In the genomic region with DNA sequence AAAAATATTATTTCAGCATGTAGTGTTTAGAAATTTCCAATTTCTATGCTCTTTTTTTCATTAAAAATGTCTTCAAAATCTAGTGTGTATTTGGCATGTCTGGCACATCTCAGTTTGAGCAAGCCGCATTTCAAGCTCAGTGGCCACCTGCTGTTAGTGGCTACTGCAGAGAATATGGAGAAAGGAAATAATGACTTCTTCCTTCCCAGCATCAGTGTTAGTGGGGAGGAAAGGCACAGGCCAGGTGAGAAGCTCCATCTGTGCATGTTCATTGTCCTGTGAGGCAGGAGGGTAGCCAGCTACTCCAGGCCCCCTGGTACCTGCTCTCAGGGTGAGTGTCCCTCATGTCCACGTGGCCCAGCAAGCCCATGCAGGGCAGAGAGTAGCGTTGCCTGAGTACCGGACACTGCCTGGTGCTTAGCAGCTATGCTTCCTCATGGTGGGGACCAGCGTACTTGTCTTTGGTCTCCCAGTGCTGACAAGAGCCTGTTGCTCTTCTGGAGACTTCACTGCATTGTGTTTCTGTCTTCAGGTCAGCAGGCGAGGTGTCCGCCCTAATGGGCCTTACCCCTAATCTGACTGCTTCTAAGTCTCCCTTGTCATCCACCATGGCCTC, we compare ENCODE assay signal across 24 cellular contexts.
"Had no signal": no experiment of that assay in that cellular context is flagged by ENCODE, and none has a peak within 500 bp of the region (broad histone marks: within the 10 kb centered on the region; RNA-seq: fewer than 3 reads in every experiment).

No MANE protein-coding gene starts in this region.

- H3K9me3 Mint-ChIP-seq: activated CD8-positive, alpha-beta T cell treated with anti-CD3 and anti-CD28 coated beads for 36 hours; activated naive CD4-positive, alpha-beta T cell treated with anti-CD3 and anti-CD28 coated beads, Interleukin-2, amount 10 ng/mL, durations not matched to agents 7 days and 5 days; activated naive CD8-positive, alpha-beta T cell treated with anti-CD3 and anti-CD28 coated beads for 36 hours; activated T-cell treated with anti-CD3 and anti-CD28 coated beads, Interleukin-2, amount 50 U/mL, for 72 hours; activated T-helper 2 cell treated with anti-CD3 and anti-CD28 coated beads, Interferon-gamma antibody, Interleukin-2, Interleukin-4, amounts not matched to agents 10 μg/mL and 5 μg/mL and 100 μg/mL, durations not matched to agents 14 hours and 24 hours and 36 hours had no signal

- DNase-seq: activated CD4-positive, alpha-beta T cell treated with anti-CD3 and anti-CD28 coated beads for 36 hours; activated CD4-positive, alpha-beta T cell treated with anti-CD3 and anti-CD28 coated beads, Interleukin-2, amount 50 U/mL, for 1 hour; activated CD8-positive, alpha-beta memory T cell treated with anti-CD3 and anti-CD28 coated beads, Interleukin-2, amount 50 U/mL, for 4 hours; activated CD8-positive, alpha-beta T cell treated with anti-CD3 and anti-CD28 coated beads for 36 hours; activated gamma-delta T cell treated with Interleukin-2 at 50 U/mL for 16 hours; activated naive CD4-positive, alpha-beta T cell treated with anti-CD3 and anti-CD28 coated beads, Interleukin-2, amount 10 ng/mL, durations not matched to agents 7 days and 5 days; activated naive CD8-positive, alpha-beta T cell treated with anti-CD3 and anti-CD28 coated beads for 36 hours; activated T-cell treated with anti-CD3 and anti-CD28 coated beads, Interleukin-2, amount 50 U/mL, for 72 hours; central memory CD4-positive, alpha-beta T cell; Kasumi-1; KBM-7; NCI-H1930; NCI-H2171; NCI-H345; NCI-H510A; NCI-H69; Peyer's patch; Right ventricle myocardium superior; SJCRH30; SK-N-SH; T-helper 1 cell had no signal

- H3K4me1 Mint-ChIP-seq: activated naive CD4-positive, alpha-beta T cell treated with anti-CD3 and anti-CD28 coated beads, Interleukin-2, amount 10 ng/mL, durations not matched to agents 7 days and 5 days had no signal

- H3K4me3 Mint-ChIP-seq: activated CD4-positive, alpha-beta T cell treated with anti-CD3 and anti-CD28 coated beads for 36 hours; activated CD8-positive, alpha-beta T cell treated with anti-CD3 and anti-CD28 coated beads for 36 hours; activated naive CD4-positive, alpha-beta T cell treated with anti-CD3 and anti-CD28 coated beads, Interleukin-2, amount 10 ng/mL, durations not matched to agents 7 days and 5 days; activated naive CD8-positive, alpha-beta T cell treated with anti-CD3 and anti-CD28 coated beads for 36 hours; activated T-cell treated with anti-CD3 and anti-CD28 coated beads, Interleukin-2, amount 50 U/mL, for 72 hours had no signal

- H3K4me3 ChIP-seq: Peyer's patch, SJCRH30 had no signal

- H3K36me3 ChIP-seq: Peyer's patch, SJCRH30 had no signal

- H3K4me1 ChIP-seq: Peyer's patch, SJCRH30 had no signal

- H3K27ac ChIP-seq: Peyer's patch, RWPE1, SJCRH30, VCaP had no signal

- ATAC-seq: activated CD4-positive, alpha-beta T cell treated with anti-CD3 and anti-CD28 coated beads for 36 hours; activated CD8-positive, alpha-beta T cell treated with anti-CD3 and anti-CD28 coated beads for 36 hours; activated T-cell treated with anti-CD3 and anti-CD28 coated beads, Interleukin-2, amount 50 U/mL, for 72 hours had no signal

- H3K27me3 ChIP-seq: Peyer's patch, SJCRH30 had no signal

- H3K36me3 Mint-ChIP-seq: activated naive CD4-positive, alpha-beta T cell treated with anti-CD3 and anti-CD28 coated beads, Interleukin-2, amount 10 ng/mL, durations not matched to agents 7 days and 5 days; activated naive CD8-positive, alpha-beta T cell treated with anti-CD3 and anti-CD28 coated beads for 36 hours had no signal

- H3K9me3 ChIP-seq: Peyer's patch, SJCRH30, SK-N-SH had no signal

- H3K27ac Mint-ChIP-seq: activated CD4-positive, alpha-beta T cell treated with anti-CD3 and anti-CD28 coated beads for 36 hours; activated CD8-positive, alpha-beta T cell treated with anti-CD3 and anti-CD28 coated beads for 36 hours; activated naive CD4-positive, alpha-beta T cell treated with anti-CD3 and anti-CD28 coated beads, Interleukin-2, amount 10 ng/mL, durations not matched to agents 7 days and 5 days; activated naive CD8-positive, alpha-beta T cell treated with anti-CD3 and anti-CD28 coated beads for 36 hours; activated T-cell treated with anti-CD3 and anti-CD28 coated beads, Interleukin-2, amount 50 U/mL, for 72 hours; activated T-helper 2 cell treated with anti-CD3 and anti-CD28 coated beads, Interferon-gamma antibody, Interleukin-2, Interleukin-4, amounts not matched to agents 10 μg/mL and 5 μg/mL and 100 μg/mL, durations not matched to agents 14 hours and 24 hours and 36 hours had no signal
